ENCODE assay signal across 20 cellular contexts in genomic region chr5:142835540-142835939, GRCh38.
"Had no signal": no experiment of that assay in that cellular context is flagged by ENCODE, and none has a peak within 500 bp of the region (broad histone marks: within the 10 kb centered on the region; RNA-seq: fewer than 3 reads in every experiment).

No MANE protein-coding gene starts in this region.

- H3K9me3 ChIP-seq: SJSA1 had no signal

- H3K27ac ChIP-seq: HL-60, SJSA1, SK-N-MC had no signal

- DNase-seq: KBM-7, NCI-H1092 treated with DMSO at 0.1 percent for 48 hours, NCI-H1436, NCI-H187, NCI-H2029, NCI-H2081 treated with DMSO at 0.1 percent for 48 hours, NCI-H2171, NCI-H226, NCI-H446, NCI-H510A, NCI-H524 treated with DMSO at 0.1 percent for 48 hours, NCI-H69, NCI-H774, Right ventricle myocardium superior, RPMI8226, SIG-M5 had no signal

- H3K4me3 ChIP-seq: SJSA1, SK-N-MC had no signal

- H3K27me3 ChIP-seq: SJSA1 had no signal

- FAIRE-seq: HTR-8/SVneo had no signal

- H3K36me3 ChIP-seq: SJSA1 had no signal
